8 cellular contexts compared by ENCODE assay signal in genomic region chr12:130775953-130776856, GRCh38.
DNase-seq lines count a peak whose midpoint lies in the region; ATAC-seq and TF ChIP-seq lines count a peak whose summit lies in the region.

No MANE protein-coding gene starts in this region.

- CTCF ChIA-PET in activated CD8-positive, alpha-beta memory T cell treated with anti-CD3 and anti-CD28 coated beads, Interleukin-2, amount 10 ng/mL, durations not matched to agents 7 days and 5 days (lab: Charles Lee): interaction anchor here (1.0 to 1.2 kb wide), 3 partner anchors 14 to 50 kb away, joined by 3 to 4 read pairs (median 3); no protein-coding TSS in a partner anchor

- no peaks in the 10 kb centered on the region for H3K9me3 ChIP-seq in endocrine pancreas (ENCODE audit: control insufficient read depth, low read length)

- peak; percentile 74 for ATAC-seq in activated CD8-positive, alpha-beta memory T cell treated with anti-CD3 and anti-CD28 coated beads, Interleukin-2, amount 10 ng/mL, durations not matched to agents 7 days and 5 days
- ATAC-seq in HG03108 (IDR thresholded peaks at IDR 0.05; ENCODE audit: unreplicated experiment) (no peak), HG03439 (IDR thresholded peaks at IDR 0.05; ENCODE audit: unreplicated experiment) (no peak)

- no peak overlapping the region for H3K9ac ChIP-seq in endocrine pancreas (ENCODE audit: control insufficient read depth, insufficient read depth, low read length)

- H3K36me3 ChIP-seq in endocrine pancreas (ENCODE audit: control insufficient read depth, insufficient read depth, low read length): no peaks in the 10 kb centered on the region

- no peaks in the 10 kb centered on the region for H3K27me3 ChIP-seq in endocrine pancreas (ENCODE audit: control insufficient read depth, insufficient read depth, low read length)

- H3K4me3 Mint-ChIP-seq in IgD-negative memory B cell: peak overlapping the region; percentile 27 to 84 (median 65)
- H3K4me3 Mint-ChIP-seq in activated CD8-positive, alpha-beta memory T cell treated with anti-CD3 and anti-CD28 coated beads, Interleukin-2, amount 10 ng/mL, durations not matched to agents 7 days and 5 days: peak overlapping the region; percentile 28
- H3K4me3 Mint-ChIP-seq in mesothelial cell of epicardium: peak overlapping the region; percentile 28

- peaks cover 6% of the 10 kb centered on the region in 3 donors for H3K4me1 Mint-ChIP-seq in IgD-negative memory B cell
- peaks cover 8% of the 10 kb centered on the region for H3K4me1 Mint-ChIP-seq in activated CD8-positive, alpha-beta memory T cell treated with anti-CD3 and anti-CD28 coated beads, Interleukin-2, amount 10 ng/mL, durations not matched to agents 7 days and 5 days
- peaks cover 8% of the 10 kb centered on the region for H3K4me1 Mint-ChIP-seq in mesothelial cell of epicardium

- H3K36me3 Mint-ChIP-seq in IgD-negative memory B cell (peaks cover 5% of the 10 kb centered on the region), mesothelial cell of epicardium (peaks cover 1% of the 10 kb centered on the region)
- no peaks in the 10 kb centered on the region for H3K36me3 Mint-ChIP-seq in activated CD8-positive, alpha-beta memory T cell treated with anti-CD3 and anti-CD28 coated beads, Interleukin-2, amount 10 ng/mL, durations not matched to agents 7 days and 5 days

- H3K27ac Mint-ChIP-seq in IgD-negative memory B cell: peak overlapping the region in 2 of 3 donors; percentile 55 to 57
- H3K27ac Mint-ChIP-seq in activated CD8-positive, alpha-beta memory T cell treated with anti-CD3 and anti-CD28 coated beads, Interleukin-2, amount 10 ng/mL, durations not matched to agents 7 days and 5 days: no peak overlapping the region
- H3K27ac Mint-ChIP-seq in mesothelial cell of epicardium: no peak overlapping the region

- H3K9me3 Mint-ChIP-seq in IgD-negative memory B cell (peaks cover 0 to 3% (median 2%) of the 10 kb centered on the region in 3 donors), mesothelial cell of epicardium (no peaks in the 10 kb centered on the region)
- no peaks in the 10 kb centered on the region for H3K9me3 Mint-ChIP-seq in activated CD8-positive, alpha-beta memory T cell treated with anti-CD3 and anti-CD28 coated beads, Interleukin-2, amount 10 ng/mL, durations not matched to agents 7 days and 5 days (ENCODE audit: low read depth)

- H3K4me3 ChIP-seq in GM08714 (ENCODE audit: low read length) (peak overlapping the region; percentile 12; the same call in 1 of the 2 replicates), endocrine pancreas (ENCODE audit: control insufficient read depth, insufficient read depth, low read length) (peak overlapping the region; percentile 65)

- peak; percentile 55 for DNase-seq in activated CD8-positive, alpha-beta memory T cell treated with anti-CD3 and anti-CD28 coated beads, Interleukin-2, amount 10 ng/mL, durations not matched to agents 7 days and 5 days
- DNase-seq in mesothelial cell of epicardium (ENCODE audit: low spot score in 2 of 2, unreplicated experiment in 2 of 2): peak in 1 of 2 experiments; percentile 56
- peak; percentile 41 for DNase-seq in stimulated activated CD8-positive, alpha-beta memory T cell treated with anti-CD3 and anti-CD28 coated beads, Interleukin-12 subunit alpha, Interleukin-12 subunit beta, amount 100 ng/mL, for 4 hours (ENCODE audit: low read depth)

- TF ChIP-seq CTCF in mesothelial cell of epicardium (IDR thresholded peaks at IDR 0.05; ENCODE audit: unreplicated experiment): no peak

- no peaks in the 10 kb centered on the region for H3K4me1 ChIP-seq in endocrine pancreas (ENCODE audit: control insufficient read depth, insufficient read depth, low read length)

- H3K27me3 Mint-ChIP-seq in IgD-negative memory B cell: peaks cover 34% of the 10 kb centered on the region
- peaks cover 50% of the 10 kb centered on the region for H3K27me3 Mint-ChIP-seq in activated CD8-positive, alpha-beta memory T cell treated with anti-CD3 and anti-CD28 coated beads, Interleukin-2, amount 10 ng/mL, durations not matched to agents 7 days and 5 days
- H3K27me3 Mint-ChIP-seq in mesothelial cell of epicardium (ENCODE audit: low read depth): peaks cover 59% of the 10 kb centered on the region

Comparison
In these comparisons a context has a peak if more than half of its experiments do, and no peak if none do; other contexts are left out.
1. H3K27ac Mint-ChIP-seq: peak in IgD-negative memory B cell (2 of 3); none in activated CD8-positive, alpha-beta memory T cell treated with anti-CD3 and anti-CD28 coated beads, Interleukin-2, amount 10 ng/mL, durations not matched to agents 7 days and 5 days (single experiment) and mesothelial cell of epicardium (single experiment).
2. Peak in every context shown above with its lines, with median percentiles within 50 percentile points of each other: H3K4me3 Mint-ChIP-seq.